In genomic region chr11:93547768-93548167, GRCh38 we compare ENCODE assay signal across 20 cellular contexts.
"Had no signal": no experiment of that assay in that cellular context is flagged by ENCODE, and none has a peak within 500 bp of the region (broad histone marks: within the 10 kb centered on the region; RNA-seq: fewer than 3 reads in every experiment).

No MANE protein-coding gene starts in this region.

- H3K27me3 ChIP-seq: heart right ventricle, ovary, right atrium auricular region, sigmoid colon, stomach had no signal

- ATAC-seq: esophagus mucosa; heart right ventricle; left lobe of liver; naive thymus-derived CD4-positive, alpha-beta T cell had no signal

- H3K4me3 ChIP-seq: coronary artery, dorsolateral prefrontal cortex, heart right ventricle, ovary, right atrium auricular region, sigmoid colon, stomach, thoracic aorta had no signal

- DNase-seq: dorsolateral prefrontal cortex; effector memory CD4-positive, alpha-beta T cell; heart right ventricle; hypothalamus; kidney glomerular epithelial cell; mammary epithelial cell; naive thymus-derived CD4-positive, alpha-beta T cell; nucleus accumbens; ovary; sigmoid colon; small intestine; stimulated activated CD4-positive, alpha-beta T cell treated with anti-CD3 and anti-CD28 coated beads, Interleukin-12 subunit alpha, Interleukin-12 subunit beta, amount 100 ng/mL, for 4 hours; stimulated activated naive CD4-positive, alpha-beta T cell; stomach; substantia nigra had no signal

- H3K36me3 Mint-ChIP-seq: naive thymus-derived CD4-positive, alpha-beta T cell had no signal

- H3K36me3 ChIP-seq: heart right ventricle, ovary, right atrium auricular region, sigmoid colon, stomach, thoracic aorta had no signal

- H3K9me3 ChIP-seq: heart right ventricle, ovary, right atrium auricular region, sigmoid colon, stomach, thoracic aorta had no signal

- H3K27ac ChIP-seq: coronary artery, dorsolateral prefrontal cortex, heart right ventricle, ovary, right atrium auricular region, sigmoid colon, stomach, thoracic aorta had no signal
